In genomic region chr6:35669441-35669776, GRCh38 we compare ENCODE assay signal across 10 cellular contexts. TPM values are rescaled to one million over a fixed set of nuclear protein-coding genes. Genes with fewer than 3 reads are reported as not detected.
DNase-seq lines count a peak whose midpoint lies in the region; ATAC-seq, FAIRE-seq and TF ChIP-seq lines count a peak whose summit lies in the region.
"Had no signal": no experiment of that assay in that cellular context is flagged by ENCODE, and none has a peak within 500 bp of the region (broad histone marks: within the 10 kb centered on the region; RNA-seq: fewer than 3 reads in every experiment).

No MANE protein-coding gene starts in this region.

- no peak for TF ChIP-seq POLR2A in GM12892 (IDR thresholded peaks at IDR 0.05; ENCODE audit: low read depth, low read length)
- TF ChIP-seq POLR2A in NB4 (IDR thresholded peaks at IDR 0.05; ENCODE audit: extremely low read depth, insufficient read length) = no peak

- FAIRE-seq in GM12892 (lab: Jason Lieb, UNC) = peak; percentile 44
- FAIRE-seq in colon (lab: Jason Lieb, UNC) = peak; percentile 87
- FAIRE-seq in pancreas (lab: Jason Lieb, UNC) = peak; percentile 67

- no peak for TF ChIP-seq CTCF in NB4 (IDR thresholded peaks at IDR 0.05; ENCODE audit: low read depth, low read length)
- no peak for TF ChIP-seq CTCF in pancreas (IDR thresholded peaks at IDR 0.05)

- no peaks in the 10 kb centered on the region for H3K36me3 ChIP-seq in pancreas

- intact Hi-C loops in pancreas (cut with DNase I) = no loop called here

- no peaks in the 10 kb centered on the region for H3K9me3 ChIP-seq in pancreas

- ATAC-seq in pancreas (peak in 2 of 4 donors; percentile 58 to 60), HG03354 (IDR thresholded peaks at IDR 0.05; ENCODE audit: poor library complexity, severe bottlenecking, unreplicated experiment) (no peak)

- 35 to 59% methylated on average over 1 of the region's 1 CpG for WGBS in pancreas, 2 donors

- no peaks in the 10 kb centered on the region for H3K27me3 ChIP-seq in pancreas

- H3K4me3 ChIP-seq in NB4 (ENCODE audit: low read depth, low read length) (no peak overlapping the region), pancreas (peak overlapping the region in 1 of 4 donors; percentile 10)

- peaks cover 6 to 41% (median 38%) of the 10 kb centered on the region in 3 donors for H3K4me1 ChIP-seq in pancreas

- DNase-seq in GM12892 (ENCODE audit: insufficient read length) = no peak
- DNase-seq in NB4 (ENCODE audit: low read depth) = peak; percentile 37
- DNase-seq in pancreas = no peak
- DNase-seq in HK-2 (ENCODE audit: unreplicated experiment) = no peak
- DNase-seq in stimulated activated CD4-positive, alpha-beta T cell treated with anti-CD3 and anti-CD28 coated beads, Interleukin-4, amount 100 ng/mL, for 4 hours = no peak
- DNase-seq: activated CD8-positive, alpha-beta memory T cell treated with anti-CD3 and anti-CD28 coated beads, Interleukin-2, amount 50 U/mL, for 4 hours; hippocampal formation; NCI-H446 treated with DMSO at 0.1 percent for 48 hours had no signal

- peak overlapping the region in 2 of 4 donors; percentile 13 to 25 for H3K27ac ChIP-seq in pancreas

RNA-seq across cellular contexts. Expression of gene FKBP5, which starts 19.3 kb away (rescaled TPM):
- 34.9 TPM for polyA plus RNA-seq in GM12892 (2012; ENCODE audit: missing spikeins)
- 10 to 100 TPM; 13.0 to 78.4 (median 61.3) TPM for total RNA-seq in pancreas
- polyA plus RNA-seq in pancreas = 10 to 100 TPM; 31.8 to 44.1 TPM
